In the genomic region with DNA sequence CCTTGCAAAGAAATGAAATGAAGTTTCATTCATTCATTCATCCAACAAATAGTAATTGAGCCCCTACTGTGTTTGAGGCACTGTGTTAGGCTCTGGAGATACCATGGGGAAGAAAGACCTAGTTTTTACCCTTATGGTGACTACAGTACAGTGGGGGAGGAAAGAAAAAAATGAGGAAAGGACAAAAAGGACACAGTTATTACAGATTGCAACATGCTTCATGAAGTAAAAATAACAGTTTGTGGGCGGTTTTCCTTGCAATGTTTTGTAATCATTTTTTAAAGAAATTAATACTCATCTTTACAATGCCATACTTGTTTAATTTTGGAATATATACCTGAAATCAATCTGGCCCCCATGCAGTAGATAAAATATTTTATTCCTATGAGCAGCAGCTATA, we compare ENCODE assay signal across 13 cellular contexts.
"Had no signal": no experiment of that assay in that cellular context is flagged by ENCODE, and none has a peak within 500 bp of the region (broad histone marks: within the 10 kb centered on the region; RNA-seq: fewer than 3 reads in every experiment).

No MANE protein-coding gene starts in this region.

- H3K9ac ChIP-seq: neural progenitor cell had no signal

- H3K36me3 ChIP-seq: gastrocnemius medialis, lower lobe of right lung, neural progenitor cell, ovary had no signal

- H3K4me1 ChIP-seq: lower lobe of right lung, neural progenitor cell had no signal

- ATAC-seq: activated naive CD4-positive, alpha-beta T cell treated with anti-CD3 and anti-CD28 coated beads, Interleukin-2, amount 50 U/mL, for 72 hours; esophagus mucosa; gastrocnemius medialis; lower lobe of right lung; T-helper 17 cell had no signal

- DNase-seq: activated T-cell treated with anti-CD3 and anti-CD28 coated beads, Interleukin-2, amount 50 U/mL, for 1 hour; amygdala; gastrocnemius medialis; hippocampal formation; lower lobe of right lung; midbrain; ovary; stimulated activated CD4-positive, alpha-beta T cell treated with anti-CD3 and anti-CD28 coated beads, Interleukin-4, amount 100 ng/mL, for 1 hour; stimulated activated CD8-positive, alpha-beta memory T cell treated with anti-CD3 and anti-CD28 coated beads, Interleukin-4, amount 100 ng/mL, for 48 hours; T-helper 17 cell had no signal

- H3K9me3 ChIP-seq: gastrocnemius medialis, lower lobe of right lung, ovary had no signal

- H3K4me2 ChIP-seq: neural progenitor cell had no signal

- H3K27ac ChIP-seq: lower lobe of right lung, neural progenitor cell, ovary had no signal

- H3K27me3 ChIP-seq: gastrocnemius medialis, neural progenitor cell, ovary had no signal

- H3K4me3 ChIP-seq: gastrocnemius medialis, lower lobe of right lung, neural progenitor cell, ovary had no signal
